ENCODE assay signal across 8 cellular contexts in genomic region chr2:105403785-105404698, GRCh38. TPM values are rescaled to one million over a fixed set of nuclear protein-coding genes. Genes with fewer than 3 reads are reported as not detected.
DNase-seq lines count a peak whose midpoint lies in the region; ATAC-seq and TF ChIP-seq lines count a peak whose summit lies in the region.

No MANE protein-coding gene starts in this region.

- peak; percentile 45 for TF ChIP-seq CTCF in DOHH2 (IDR thresholded peaks at IDR 0.05; ENCODE audit: low read depth, low read length, poor library complexity, severe bottlenecking)

- DNase-seq in NCI-H226 = peak; percentile 97
- DNase-seq in dermis blood vessel endothelial cell = peak; percentile 92
- DNase-seq in non-pigmented ciliary epithelial cell (ENCODE audit: low read depth) = peak; percentile 93
- DNase-seq in NCI-H2029 treated with DMSO at 0.1 percent for 48 hours (lab: John Stamatoyannopoulos, UW) = no peak
- DNase-seq in NCI-H1694 (lab: John Stamatoyannopoulos, UW) = no peak
- DNase-seq in T-cell = no peak
- DNase-seq in cerebellum (ENCODE audit: low spot score) = no peak

- H3K27ac ChIP-seq in DOHH2 (ENCODE audit: low read depth, low read length) = no peak overlapping the region

- H4K20me1 ChIP-seq in DOHH2 (ENCODE audit: control insufficient read depth, insufficient read depth, low read depth, low read length) = no peaks in the 10 kb centered on the region

- POLR2A ChIA-PET in T-cell (lab: Charles Lee) = no interaction called here

- H3K36me3 ChIP-seq in DOHH2 (ENCODE audit: control insufficient read depth, low read length) = no peaks in the 10 kb centered on the region

- no peak overlapping the region for H3K4me3 ChIP-seq in DOHH2 (ENCODE audit: low read length)

- no peaks in the 10 kb centered on the region for H3K9me3 ChIP-seq in DOHH2 (ENCODE audit: control insufficient read depth, insufficient read depth, low read length)

- no peaks in the 10 kb centered on the region for H3K79me2 ChIP-seq in DOHH2 (ENCODE audit: control insufficient read depth, low read length)

- peaks cover 10% of the 10 kb centered on the region for H3K27me3 ChIP-seq in DOHH2 (ENCODE audit: control insufficient read depth, low read length)

- H3K27ac Mint-ChIP-seq in T-cell = no peak overlapping the region

- no peak for ATAC-seq in T-cell (replicated peaks in 1 of 4)

- no peak overlapping the region for H3K4me2 ChIP-seq in DOHH2 (ENCODE audit: low read length)

- H3K27me3 Mint-ChIP-seq in T-cell = peaks cover 8 to 34% of the 10 kb centered on the region in 2 donors

- H3K9me3 Mint-ChIP-seq in T-cell = no peaks in the 10 kb centered on the region

- CTCF ChIA-PET in T-cell (lab: Charles Lee) = no interaction called here

- no peaks in the 10 kb centered on the region for H3K36me3 Mint-ChIP-seq in T-cell

- no peak overlapping the region for H3K4me3 Mint-ChIP-seq in T-cell

- no peaks in the 10 kb centered on the region for H3K4me1 ChIP-seq in DOHH2 (ENCODE audit: control insufficient read depth, low read length)

- no peaks in the 10 kb centered on the region for H3K9me2 ChIP-seq in DOHH2 (replicated peaks; ENCODE audit: control insufficient read depth, low read length)

- H3K4me1 Mint-ChIP-seq in T-cell = peaks cover 0 to 7% (median 4%) of the 10 kb centered on the region in 3 donors

- H3F3A ChIP-seq in DOHH2 (ENCODE audit: control insufficient read depth, insufficient read depth) = no peaks in the 10 kb centered on the region

RNA-seq across cellular contexts. Expression of gene FHL2, which starts 5.2 kb away (rescaled TPM):
- total RNA-seq in dermis blood vessel endothelial cell (42.0 and 56.4 TPM in 2 replicates), T-cell (1 to 10 TPM in 4 of 5 donors, under 1 TPM in 1; 0.56 to 1.2 (median 1.1) TPM), cerebellum (2.5 TPM)

Comparison
In these comparisons a context has a peak if more than half of its experiments do, and no peak if none do; other contexts are left out.
1. DNase-seq: peak in NCI-H226 (single experiment), dermis blood vessel endothelial cell (single experiment) and non-pigmented ciliary epithelial cell (single experiment); none in NCI-H2029 treated with DMSO at 0.1 percent for 48 hours (single experiment), NCI-H1694 (single experiment), T-cell (0 of 34) and cerebellum (single experiment).
2. RNA of gene FHL2, which starts 5.2 kb away (total RNA-seq): 42.0 to 56.4 TPM in dermis blood vessel endothelial cell; 2.5 TPM in cerebellum (single experiment) and 0.56 to 1.2 TPM in T-cell; every median in the first group is over 10 times any median in the second.